21 cellular contexts compared by ENCODE assay signal in genomic region chr14:69246331-69246730, GRCh38. TPM values are rescaled to one million over a fixed set of nuclear protein-coding genes. Genes with fewer than 3 reads are reported as not detected.
DNase-seq lines count a peak whose midpoint lies in the region; ATAC-seq and TF ChIP-seq lines count a peak whose summit lies in the region.
"Had no signal": no experiment of that assay in that cellular context is flagged by ENCODE, and none has a peak within 500 bp of the region (broad histone marks: within the 10 kb centered on the region; RNA-seq: fewer than 3 reads in every experiment).

No MANE protein-coding gene starts in this region.

- TF ChIP-seq POLR2A in testis (IDR thresholded peaks at IDR 0.05) = no peak

- intact Hi-C loops in testis (cut with DNase I; ENCODE audit: low total_unique reads) = loop anchor here (10.0 kb wide), 2 partner anchors 118 to 208 kb away; no protein-coding TSS in a partner anchor

- H3K4me3 Mint-ChIP-seq in endodermal cell = no peak overlapping the region

- H3K4me1 Mint-ChIP-seq in endodermal cell = no peaks in the 10 kb centered on the region

- no peaks in the 10 kb centered on the region for H3K27me3 Mint-ChIP-seq in endodermal cell (ENCODE audit: insufficient read depth)

- TF ChIP-seq CTCF in testis (IDR thresholded peaks at IDR 0.05) (no peak), endodermal cell (conservative IDR thresholded peaks at IDR 0.05) (no peak)

- no peaks in the 10 kb centered on the region for H3K9me3 Mint-ChIP-seq in endodermal cell

- DNase-seq in DMS 273 (lab: John Stamatoyannopoulos, UW; ENCODE audit: unreplicated experiment) (peak; percentile 54), DMS 273 treated with DMSO at 0.1 percent for 48 hours (lab: John Stamatoyannopoulos, UW) (no peak), DMS79 (lab: John Stamatoyannopoulos, UW) (peak; percentile 28), NCI-H2107 (lab: John Stamatoyannopoulos, UW) (peak; percentile 90), NCI-H69 (lab: John Stamatoyannopoulos, UW) (peak; percentile 80), testis (no peak), endodermal cell (no peak)
- DNase-seq: AML-193, GM23248, KBM-7, NCI-H1105 treated with DMSO at 0.1 percent for 48 hours, NCI-H1930, NCI-H2227 treated with DMSO at 0.1 percent for 48 hours, NCI-H82, PC-9, T-helper 1 cell had no signal

- H3K4me3 ChIP-seq in testis (no peak overlapping the region), endodermal cell (ENCODE audit: low read length) (no peak overlapping the region)
- H3K4me3 ChIP-seq: GM12878, GM23248, PC-9 had no signal

- peaks cover 6% of the 10 kb centered on the region for H3K36me3 Mint-ChIP-seq in endodermal cell (ENCODE audit: low read depth)

- H3K4me1 ChIP-seq in testis (peaks cover 10% of the 10 kb centered on the region), endodermal cell (ENCODE audit: control insufficient read depth, insufficient read depth, low read length) (no peaks in the 10 kb centered on the region)

- H3K36me3 ChIP-seq in testis (ENCODE audit: low read depth, missing control alignments) (no peaks in the 10 kb centered on the region), endodermal cell (ENCODE audit: control insufficient read depth, insufficient read depth, low read length) (peaks cover 6% of the 10 kb centered on the region)

- H3K27ac ChIP-seq in testis (no peak overlapping the region), endodermal cell (ENCODE audit: low read depth, low read length) (no peak overlapping the region)
- H3K27ac ChIP-seq: 22Rv1, C4-2B, GM23248, PC-9, RWPE1 had no signal

- no peak overlapping the region for H3K27ac Mint-ChIP-seq in endodermal cell

- H3K9ac ChIP-seq in endodermal cell (ENCODE audit: extremely low read depth, low read length, poor library complexity, severe bottlenecking) = no peak overlapping the region
- H3K9ac ChIP-seq: GM23248 had no signal

- 87 to 88% methylated on average over 3 of the region's 3 CpGs for WGBS in testis, 2 donors
- 93 to 100% methylated on average over 1 to 3 of the region's 3 CpGs for whole genome bisulfite sequencing in endodermal cell (ENCODE audit: insufficient coverage in 1 of 2, insufficient read length in 1 of 2), 2 experiments

- no peaks in the 10 kb centered on the region for H3K9me3 ChIP-seq in testis
- no peaks in the 10 kb centered on the region for H3K9me3 ChIP-seq in endodermal cell (ENCODE audit: control insufficient read depth, low read length)

- ATAC-seq in GM21360 (IDR thresholded peaks at IDR 0.05; ENCODE audit: unreplicated experiment) = no peak
- ATAC-seq: GM12878 had no signal

- H3K27me3 ChIP-seq in testis (no peaks in the 10 kb centered on the region), endodermal cell (ENCODE audit: control insufficient read depth, insufficient read depth, low read length, poor library complexity, severe bottlenecking) (no peaks in the 10 kb centered on the region)

RNA-seq across cellular contexts. Expression of gene GALNT16, which starts 13.6 kb away (rescaled TPM):
- total RNA-seq in testis (1 to 10 TPM; 5.6 to 6.3 TPM), endodermal cell (1 to 10 TPM; 2.2 to 8.0 TPM)
- polyA plus RNA-seq in testis (ENCODE audit: insufficient read depth, low read depth, low replicate concordance) = 11.1 TPM
- polyA plus RNA-seq in endodermal cell (2013, experiment 1 of 2) = 22.3 TPM
- 17.7 TPM for polyA plus RNA-seq in endodermal cell (2013, experiment 2 of 2)

RNA-seq across cellular contexts. Expression of gene EXD2, which starts 55.0 kb away (rescaled TPM):
- total RNA-seq in testis (10 to 100 TPM; 22.4 to 27.2 TPM), endodermal cell (10 to 100 TPM; 26.9 to 27.2 TPM)
- 70.3 TPM for polyA plus RNA-seq in testis (ENCODE audit: insufficient read depth, low read depth, low replicate concordance)
- 22.1 TPM for polyA plus RNA-seq in endodermal cell (2013, experiment 1 of 2)
- polyA plus RNA-seq in endodermal cell (2013, experiment 2 of 2) = 19.6 TPM

Comparison
In these comparisons a context has a peak if more than half of its experiments do, and no peak if none do; other contexts are left out.
1. DNase-seq: peak in DMS 273 (single experiment), DMS79 (single experiment), NCI-H2107 (single experiment) and NCI-H69 (single experiment); none in DMS 273 treated with DMSO at 0.1 percent for 48 hours (single experiment), testis (single experiment) and endodermal cell (single experiment).